1 cellular context compared by ENCODE assay signal in genomic region chr14:54786816-54787215, GRCh38.
TF ChIP-seq lines count a peak whose summit lies in the region.

No MANE protein-coding gene starts in this region.

TF ChIP-seq in GM23338, 12 proteins besides CTCF, POLR2A, EP300 and RAD21 (continued from another document):
- TF ChIP-seq REST (IDR thresholded peaks at IDR 0.05; ENCODE audit: unreplicated experiment) (no peak), POLR2AphosphoS5 (IDR thresholded peaks at IDR 0.05; ENCODE audit: low read depth) (no peak), CREB1 (CRISPR knock-in tag; IDR thresholded peaks at IDR 0.05; ENCODE audit: low read depth) (no peak), JUNB (IDR thresholded peaks at IDR 0.05; ENCODE audit: unreplicated experiment) (no peak), NANOG (IDR thresholded peaks at IDR 0.05; ENCODE audit: borderline replicate concordance) (no peak), EZH2phosphoT487 (IDR thresholded peaks at IDR 0.05; ENCODE audit: unreplicated experiment) (no peak), EZH2 (IDR thresholded peaks at IDR 0.05; ENCODE audit: low read depth, unreplicated experiment) (no peak), ZNF331 (CRISPR knock-in tag; IDR thresholded peaks at IDR 0.05; ENCODE audit: low read depth) (no peak), ZNF114 (CRISPR knock-in tag; IDR thresholded peaks at IDR 0.05) (no peak), STAT1 (IDR thresholded peaks at IDR 0.05; ENCODE audit: unreplicated experiment) (no peak)
- TF ChIP-seq, protein P1, sequence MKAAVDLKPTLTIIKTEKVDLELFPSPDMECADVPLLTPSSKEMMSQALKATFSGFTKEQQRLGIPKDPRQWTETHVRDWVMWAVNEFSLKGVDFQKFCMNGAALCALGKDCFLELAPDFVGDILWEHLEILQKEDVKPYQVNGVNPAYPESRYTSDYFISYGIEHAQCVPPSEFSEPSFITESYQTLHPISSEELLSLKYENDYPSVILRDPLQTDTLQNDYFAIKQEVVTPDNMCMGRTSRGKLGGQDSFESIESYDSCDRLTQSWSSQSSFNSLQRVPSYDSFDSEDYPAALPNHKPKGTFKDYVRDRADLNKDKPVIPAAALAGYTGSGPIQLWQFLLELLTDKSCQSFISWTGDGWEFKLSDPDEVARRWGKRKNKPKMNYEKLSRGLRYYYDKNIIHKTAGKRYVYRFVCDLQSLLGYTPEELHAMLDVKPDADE (IDR thresholded peaks at IDR 0.05), result no peak
